ENCODE assay signal across 8 cellular contexts in genomic region chr11:65479184-65480145, GRCh38. TPM values are rescaled to one million over a fixed set of nuclear protein-coding genes. Genes with fewer than 3 reads are reported as not detected.
DNase-seq lines count a peak whose midpoint lies in the region; ATAC-seq and TF ChIP-seq lines count a peak whose summit lies in the region.

No MANE protein-coding gene starts in this region.

- no peak for ATAC-seq in stimulated activated naive CD8-positive, alpha-beta T cell treated with anti-CD3 and anti-CD28 coated beads, Interleukin-15, amount 100 ng/mL, for 72 hours
- ATAC-seq in SK-N-SH treated with all-trans-retinoic acid at 6 μM for 48 hours (peak; percentile 63), GM19324 (IDR thresholded peaks at IDR 0.05; ENCODE audit: low FRiP score, unreplicated experiment) (no peak), HG03439 (IDR thresholded peaks at IDR 0.05; ENCODE audit: unreplicated experiment) (no peak)

- no peaks in the 10 kb centered on the region for H4K20me1 ChIP-seq in osteoblast (ENCODE audit: insufficient read depth, low read length)

- TF ChIP-seq CTCF in fibroblast of the aortic adventitia (IDR thresholded peaks at IDR 0.05; ENCODE audit: insufficient read depth, low read length) (peak; percentile 61), osteoblast (IDR thresholded peaks at IDR 0.05; ENCODE audit: extremely low read depth, low read depth, low read length) (peak; percentile 64)

- no peak overlapping the region for H3K4me3 Mint-ChIP-seq in stimulated activated naive CD8-positive, alpha-beta T cell treated with anti-CD3 and anti-CD28 coated beads, Interleukin-15, Interleukin-2, amounts not matched to agents 100 ng/mL and 50 ng/mL, for 24 hours
- no peak overlapping the region for H3K4me3 Mint-ChIP-seq in stimulated activated naive CD8-positive, alpha-beta T cell treated with anti-CD3 and anti-CD28 coated beads, Interleukin-15, amount 100 ng/mL, for 72 hours

- H3K36me3 ChIP-seq in osteoblast (ENCODE audit: insufficient read depth, low read length), result no peaks in the 10 kb centered on the region

- H3K4me3 ChIP-seq in fibroblast of the aortic adventitia (ENCODE audit: low read depth, low read length) (peak overlapping the region; percentile 52), osteoblast (ENCODE audit: insufficient read depth, low read length) (peak overlapping the region; percentile 65)

- H3K36me3 Mint-ChIP-seq in stimulated activated naive CD8-positive, alpha-beta T cell treated with anti-CD3 and anti-CD28 coated beads, Interleukin-15, Interleukin-2, amounts not matched to agents 100 ng/mL and 50 ng/mL, for 24 hours (ENCODE audit: low read depth), result peaks cover 9% of the 10 kb centered on the region

- H3K27ac Mint-ChIP-seq in stimulated activated naive CD8-positive, alpha-beta T cell treated with anti-CD3 and anti-CD28 coated beads, Interleukin-15, Interleukin-2, amounts not matched to agents 100 ng/mL and 50 ng/mL, for 24 hours, result peak overlapping the region; percentile 38
- peak overlapping the region in 1 of 2 donors; percentile 77 for H3K27ac Mint-ChIP-seq in stimulated activated naive CD8-positive, alpha-beta T cell treated with anti-CD3 and anti-CD28 coated beads, Interleukin-15, amount 100 ng/mL, for 72 hours

- DNase-seq in stimulated activated naive CD8-positive, alpha-beta T cell treated with anti-CD3 and anti-CD28 coated beads, Interleukin-15, amount 100 ng/mL, for 72 hours, result no peak
- DNase-seq in fibroblast of the aortic adventitia (ENCODE audit: low read depth), result peak; percentile 99
- peak; percentile 91 for DNase-seq in osteoblast (ENCODE audit: insufficient read length, low spot score, missing footprints)
- no peak for DNase-seq in GF-D8 (lab: John Stamatoyannopoulos, UW)

- no peak overlapping the region for H2AFZ ChIP-seq in osteoblast (ENCODE audit: low read length)

- H3K4me1 ChIP-seq in osteoblast (ENCODE audit: insufficient read depth, low read length), result peaks cover 50% of the 10 kb centered on the region

- H3K4me1 Mint-ChIP-seq in stimulated activated naive CD8-positive, alpha-beta T cell treated with anti-CD3 and anti-CD28 coated beads, Interleukin-15, Interleukin-2, amounts not matched to agents 100 ng/mL and 50 ng/mL, for 24 hours (ENCODE audit: low read depth), result peaks cover 37% of the 10 kb centered on the region
- H3K4me1 Mint-ChIP-seq in stimulated activated naive CD8-positive, alpha-beta T cell treated with anti-CD3 and anti-CD28 coated beads, Interleukin-15, amount 100 ng/mL, for 72 hours, result peaks cover 38% of the 10 kb centered on the region

- H3K27me3 ChIP-seq in osteoblast (ENCODE audit: insufficient read depth, low read length), result no peaks in the 10 kb centered on the region

- H3K79me2 ChIP-seq in osteoblast (ENCODE audit: insufficient read depth, low read length), result peaks cover 59% of the 10 kb centered on the region

- H3K27me3 Mint-ChIP-seq in stimulated activated naive CD8-positive, alpha-beta T cell treated with anti-CD3 and anti-CD28 coated beads, Interleukin-15, Interleukin-2, amounts not matched to agents 100 ng/mL and 50 ng/mL, for 24 hours, result no peaks in the 10 kb centered on the region
- H3K27me3 Mint-ChIP-seq in stimulated activated naive CD8-positive, alpha-beta T cell treated with anti-CD3 and anti-CD28 coated beads, Interleukin-15, amount 100 ng/mL, for 72 hours, result no peaks in the 10 kb centered on the region

- H3K9me3 ChIP-seq in osteoblast (ENCODE audit: low read depth, low read length), result no peaks in the 10 kb centered on the region

- peak overlapping the region; percentile 100 for H3K27ac ChIP-seq in osteoblast (ENCODE audit: low read depth, low read length)

- no peaks in the 10 kb centered on the region for H3K9me3 Mint-ChIP-seq in stimulated activated naive CD8-positive, alpha-beta T cell treated with anti-CD3 and anti-CD28 coated beads, Interleukin-15, Interleukin-2, amounts not matched to agents 100 ng/mL and 50 ng/mL, for 24 hours
- no peaks in the 10 kb centered on the region for H3K9me3 Mint-ChIP-seq in stimulated activated naive CD8-positive, alpha-beta T cell treated with anti-CD3 and anti-CD28 coated beads, Interleukin-15, amount 100 ng/mL, for 72 hours

- H3K4me2 ChIP-seq in osteoblast (ENCODE audit: insufficient read depth, low read length), result peak overlapping the region; percentile 80

TF ChIP-seq in SK-N-SH treated with all-trans-retinoic acid at 6 μM for 48 hours, 23 proteins besides CTCF, POLR2A, EP300 and RAD21:
- no peak for TF ChIP-seq GLIS3 (CRISPR knock-in tag; IDR thresholded peaks at IDR 0.05)
- no peak for TF ChIP-seq ZNF565 (CRISPR knock-in tag; conservative IDR thresholded peaks at IDR 0.05; ENCODE audit: low read depth)
- no peak for TF ChIP-seq POU6F1 (CRISPR knock-in tag; IDR thresholded peaks at IDR 0.05; ENCODE audit: borderline replicate concordance, low read depth)
- no peak for TF ChIP-seq TSHZ2 (CRISPR knock-in tag; IDR thresholded peaks at IDR 0.05)
- no peak for TF ChIP-seq BACH2 (CRISPR knock-in tag; IDR thresholded peaks at IDR 0.05; ENCODE audit: borderline replicate concordance)
- TF ChIP-seq OSR1 (CRISPR knock-in tag; IDR thresholded peaks at IDR 0.05), result no peak
- no peak for TF ChIP-seq ZC3H10 (CRISPR knock-in tag; IDR thresholded peaks at IDR 0.05)
- peak; percentile 63; the same call in 1 of the 2 replicates for TF ChIP-seq ZFP3 (CRISPR knock-in tag; IDR thresholded peaks at IDR 0.05)
- peak; percentile 44; the same call in 1 of the 2 replicates for TF ChIP-seq PATZ1 (CRISPR knock-in tag; IDR thresholded peaks at IDR 0.05; ENCODE audit: borderline replicate concordance)
- no peak for TF ChIP-seq ZNF70 (CRISPR knock-in tag; IDR thresholded peaks at IDR 0.05)
- no peak for TF ChIP-seq ARNTL (CRISPR knock-in tag; IDR thresholded peaks at IDR 0.05; ENCODE audit: borderline replicate concordance, low read depth)
TF ChIP-seq in SK-N-SH treated with all-trans-retinoic acid at 6 μM for 48 hours: peak in this region for 2.

RNA-seq across cellular contexts. Expression of gene MALAT1, which starts 19.4 kb away (rescaled TPM):
- total RNA-seq in fibroblast of the aortic adventitia (ENCODE audit: low replicate concordance) (10,787 and 27,374 TPM in 2 replicates), osteoblast (19,002 and 21,612 TPM in 2 replicates)

RNA-seq across cellular contexts. Expression of gene SCYL1, which starts 45.4 kb away (rescaled TPM):
- total RNA-seq in fibroblast of the aortic adventitia (ENCODE audit: low replicate concordance) (32.1 and 76.8 TPM in 2 replicates), osteoblast (109 and 115 TPM in 2 replicates)

RNA-seq across cellular contexts. Expression of gene NEAT1, which starts 56.9 kb away (rescaled TPM):
- 527 and 883 TPM in 2 replicates for total RNA-seq in fibroblast of the aortic adventitia (ENCODE audit: low replicate concordance)
- 818 and 1,122 TPM in 2 replicates for total RNA-seq in osteoblast

Comparison
In these comparisons a context has a peak if more than half of its experiments do, and no peak if none do; other contexts are left out.
1. DNase-seq: peak in fibroblast of the aortic adventitia (single experiment) and osteoblast (single experiment); none in stimulated activated naive CD8-positive, alpha-beta T cell treated with anti-CD3 and anti-CD28 coated beads, Interleukin-15, amount 100 ng/mL, for 72 hours (0 of 2) and GF-D8 (single experiment).